In the genomic region with DNA sequence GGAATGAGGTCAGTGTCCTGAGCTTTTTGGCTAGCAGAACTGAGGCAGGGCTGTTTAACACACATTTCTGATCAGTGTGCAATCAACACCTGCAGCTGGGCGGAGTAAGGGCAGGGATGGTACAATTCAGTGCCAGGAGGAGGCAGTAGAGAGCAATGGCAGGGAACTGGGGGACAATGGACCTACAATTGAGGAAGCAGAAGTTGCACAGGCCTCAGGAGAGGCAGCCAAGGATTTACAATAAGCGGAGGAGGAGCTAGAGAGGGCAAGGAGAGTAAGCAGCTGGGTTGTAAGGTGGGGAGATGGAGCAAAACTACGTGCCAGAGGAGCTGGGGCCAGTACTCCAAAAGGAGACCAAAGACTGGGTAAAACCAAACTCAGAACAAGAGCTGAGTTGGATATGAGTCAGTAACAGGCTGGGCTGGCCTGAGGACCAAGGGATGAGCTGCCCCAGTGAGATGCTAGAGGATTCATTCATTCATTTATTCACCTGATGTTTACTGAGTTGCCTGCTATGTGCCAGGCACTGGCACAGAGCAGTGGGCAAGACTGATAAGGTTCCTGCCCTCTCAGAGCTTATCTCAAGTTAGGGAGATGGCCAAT, we compare ENCODE assay signal across 8 cellular contexts. TPM values are rescaled to one million over a fixed set of nuclear protein-coding genes. Genes with fewer than 3 reads are reported as not detected.
DNase-seq lines count a peak whose midpoint lies in the region; ATAC-seq and TF ChIP-seq lines count a peak whose summit lies in the region.

No MANE protein-coding gene starts in this region.

- ATAC-seq in HG02973 (IDR thresholded peaks at IDR 0.05; ENCODE audit: unreplicated experiment), result peak; percentile 44
- ATAC-seq in body of pancreas, result peak; percentile 51
- ATAC-seq in HG03571 (IDR thresholded peaks at IDR 0.05; ENCODE audit: unreplicated experiment), result no peak

- WGBS in body of pancreas, 2 donors, result 34 to 66% methylated on average over 3 of the region's 3 CpGs
- WGBS in testis, 2 donors, result 72 to 85% methylated on average over 3 of the region's 3 CpGs

- peak; percentile 32 to 78 (median 50) for TF ChIP-seq CTCF in body of pancreas (IDR thresholded peaks at IDR 0.05)
- peak in 2 of 3 experiments; percentile 49 to 57 for TF ChIP-seq CTCF in testis (IDR thresholded peaks at IDR 0.05)

- peak overlapping the region in 1 of 4 donors; percentile 9 for H3K27ac ChIP-seq in body of pancreas
- no peak overlapping the region for H3K27ac ChIP-seq in testis

- H3K27me3 ChIP-seq in body of pancreas (no peaks in the 10 kb centered on the region), testis (no peaks in the 10 kb centered on the region)

- intact Hi-C loops in body of pancreas (cut with DNase I), result no loop called here
- intact Hi-C loops in testis (cut with DNase I; ENCODE audit: low total_unique reads), result no loop called here

- H3K36me3 ChIP-seq in body of pancreas (replicated peaks in 1 of 2; ENCODE audit: insufficient read depth in 1 of 2, low read depth in 2 of 2) (peaks cover 3 to 5% of the 10 kb centered on the region in 2 donors), testis (ENCODE audit: low read depth, missing control alignments) (no peaks in the 10 kb centered on the region)

- H3K4me3 ChIP-seq in body of pancreas (no peak overlapping the region), testis (no peak overlapping the region)

- H3K4me1 ChIP-seq in body of pancreas, result peaks cover 15% of the 10 kb centered on the region
- H3K4me1 ChIP-seq in testis, result peaks cover 10% of the 10 kb centered on the region

- H3K9me3 ChIP-seq in body of pancreas, result no peaks in the 10 kb centered on the region
- H3K9me3 ChIP-seq in testis, result no peaks in the 10 kb centered on the region

- no peak for TF ChIP-seq POLR2A in body of pancreas (IDR thresholded peaks at IDR 0.05)
- no peak for TF ChIP-seq POLR2A in testis (IDR thresholded peaks at IDR 0.05)

- DNase-seq in GM03348 (ENCODE audit: low spot score), result peak; percentile 34
- DNase-seq in SKM-1 treated with dmso at 0.1 percent for 144 hours (lab: John Stamatoyannopoulos, UW; ENCODE audit: unreplicated experiment), result peak; percentile 92
- DNase-seq in body of pancreas, result peak in 3 of 4 donors; percentile 48 to 63 (median 54)
- peak; percentile 61 for DNase-seq in kidney tubule cell (ENCODE audit: low spot score)
- DNase-seq in testis, result no peak
- DNase-seq in NCI-H526 treated with DMSO at 0.1 percent for 48 hours (lab: John Stamatoyannopoulos, UW), result no peak

RNA-seq across cellular contexts. Expression of a gene that starts 10.4 kb away (rescaled TPM):
- total RNA-seq in body of pancreas (10 to 100 TPM; 29.3 to 32.7 TPM), testis (10 to 100 TPM; 23.2 to 26.1 TPM)
- polyA plus RNA-seq in testis (ENCODE audit: insufficient read depth, low read depth, low replicate concordance), result 18.7 TPM

RNA-seq across cellular contexts. Expression of a gene that starts 14.3 kb away (rescaled TPM):
- 10 to 100 TPM; 18.9 to 21.1 TPM for total RNA-seq in body of pancreas
- 10 to 100 TPM; 48.2 to 54.3 TPM for total RNA-seq in testis
- polyA plus RNA-seq in testis (ENCODE audit: insufficient read depth, low read depth, low replicate concordance), result 38.8 TPM

RNA-seq across cellular contexts. Expression of a gene that starts 20.0 kb away (rescaled TPM):
- total RNA-seq in body of pancreas (10 to 100 TPM; 20.4 to 28.5 TPM), testis (10 to 100 TPM; 46.5 to 47.8 TPM)
- polyA plus RNA-seq in testis (ENCODE audit: insufficient read depth, low read depth, low replicate concordance), result 36.1 TPM

RNA-seq across cellular contexts. Expression of a gene that starts 32.7 kb away (rescaled TPM):
- total RNA-seq in body of pancreas (10 to 100 TPM; 31.9 to 32.3 TPM), testis (10 to 100 TPM; 83.7 to 89.9 TPM)
- polyA plus RNA-seq in testis (ENCODE audit: insufficient read depth, low read depth, low replicate concordance), result 99.3 TPM

RNA-seq across cellular contexts. Expression of a gene that starts 57.2 kb away (rescaled TPM):
- total RNA-seq in body of pancreas (10 to 100 TPM; 21.3 to 27.0 TPM), testis (10 to 100 TPM; 34.0 to 41.2 TPM)
- 68.8 TPM for polyA plus RNA-seq in testis (ENCODE audit: insufficient read depth, low read depth, low replicate concordance)

Comparison
In these comparisons a context has a peak if more than half of its experiments do, and no peak if none do; other contexts are left out.
1. DNase-seq: peak in GM03348 (single experiment), SKM-1 treated with dmso at 0.1 percent for 144 hours (single experiment), body of pancreas (3 of 4) and kidney tubule cell (single experiment); none in testis (single experiment) and NCI-H526 treated with DMSO at 0.1 percent for 48 hours (single experiment).